Comparison of ENCODE assay signal across 1 cellular context in the genomic region with DNA sequence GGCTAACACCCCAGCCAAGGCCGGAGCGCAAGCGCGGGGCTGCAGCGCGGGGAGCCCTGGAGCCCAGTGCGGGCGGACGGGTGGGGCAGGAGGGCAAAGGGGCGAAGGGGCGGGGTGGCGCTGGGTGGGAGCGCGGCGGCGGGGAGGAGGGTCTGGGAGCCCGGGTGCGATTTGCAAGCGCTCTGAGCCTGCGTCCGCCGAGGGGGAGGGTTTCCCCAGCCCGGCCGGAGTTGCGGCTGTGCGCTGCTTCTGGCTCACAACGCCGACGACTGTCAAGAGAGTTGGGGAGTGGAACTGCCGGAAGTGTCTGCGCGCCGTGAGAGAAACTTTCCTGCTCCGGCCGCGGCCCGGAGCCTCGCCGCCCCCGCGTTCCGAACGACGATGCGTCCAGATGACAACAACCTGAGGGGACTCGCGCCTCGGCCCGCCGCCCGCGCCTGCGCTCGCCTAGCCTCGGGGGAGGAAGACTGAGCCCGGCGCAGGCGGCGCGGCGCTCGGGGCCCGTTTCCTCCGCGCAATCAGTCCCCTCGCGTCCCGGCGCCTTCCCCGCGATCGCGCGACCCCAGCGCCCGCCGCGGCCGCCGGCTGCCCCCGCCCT.
TF ChIP-seq lines count a peak whose summit lies in the region.

A gene with protein sequence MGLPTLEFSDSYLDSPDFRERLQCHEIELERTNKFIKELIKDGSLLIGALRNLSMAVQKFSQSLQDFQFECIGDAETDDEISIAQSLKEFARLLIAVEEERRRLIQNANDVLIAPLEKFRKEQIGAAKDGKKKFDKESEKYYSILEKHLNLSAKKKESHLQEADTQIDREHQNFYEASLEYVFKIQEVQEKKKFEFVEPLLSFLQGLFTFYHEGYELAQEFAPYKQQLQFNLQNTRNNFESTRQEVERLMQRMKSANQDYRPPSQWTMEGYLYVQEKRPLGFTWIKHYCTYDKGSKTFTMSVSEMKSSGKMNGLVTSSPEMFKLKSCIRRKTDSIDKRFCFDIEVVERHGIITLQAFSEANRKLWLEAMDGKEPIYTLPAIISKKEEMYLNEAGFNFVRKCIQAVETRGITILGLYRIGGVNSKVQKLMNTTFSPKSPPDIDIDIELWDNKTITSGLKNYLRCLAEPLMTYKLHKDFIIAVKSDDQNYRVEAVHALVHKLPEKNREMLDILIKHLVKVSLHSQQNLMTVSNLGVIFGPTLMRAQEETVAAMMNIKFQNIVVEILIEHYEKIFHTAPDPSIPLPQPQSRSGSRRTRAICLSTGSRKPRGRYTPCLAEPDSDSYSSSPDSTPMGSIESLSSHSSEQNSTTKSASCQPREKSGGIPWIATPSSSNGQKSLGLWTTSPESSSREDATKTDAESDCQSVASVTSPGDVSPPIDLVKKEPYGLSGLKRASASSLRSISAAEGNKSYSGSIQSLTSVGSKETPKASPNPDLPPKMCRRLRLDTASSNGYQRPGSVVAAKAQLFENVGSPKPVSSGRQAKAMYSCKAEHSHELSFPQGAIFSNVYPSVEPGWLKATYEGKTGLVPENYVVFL (plus strand): TSS at position 257 of the 598 bp plus-strand sequence. CDS start 391 bp downstream, outside the sequence.

TF ChIP-seq in HEK293, 187 proteins besides CTCF, POLR2A, EP300 and RAD21 (continued from another document):
- TF ChIP-seq, protein P1, sequence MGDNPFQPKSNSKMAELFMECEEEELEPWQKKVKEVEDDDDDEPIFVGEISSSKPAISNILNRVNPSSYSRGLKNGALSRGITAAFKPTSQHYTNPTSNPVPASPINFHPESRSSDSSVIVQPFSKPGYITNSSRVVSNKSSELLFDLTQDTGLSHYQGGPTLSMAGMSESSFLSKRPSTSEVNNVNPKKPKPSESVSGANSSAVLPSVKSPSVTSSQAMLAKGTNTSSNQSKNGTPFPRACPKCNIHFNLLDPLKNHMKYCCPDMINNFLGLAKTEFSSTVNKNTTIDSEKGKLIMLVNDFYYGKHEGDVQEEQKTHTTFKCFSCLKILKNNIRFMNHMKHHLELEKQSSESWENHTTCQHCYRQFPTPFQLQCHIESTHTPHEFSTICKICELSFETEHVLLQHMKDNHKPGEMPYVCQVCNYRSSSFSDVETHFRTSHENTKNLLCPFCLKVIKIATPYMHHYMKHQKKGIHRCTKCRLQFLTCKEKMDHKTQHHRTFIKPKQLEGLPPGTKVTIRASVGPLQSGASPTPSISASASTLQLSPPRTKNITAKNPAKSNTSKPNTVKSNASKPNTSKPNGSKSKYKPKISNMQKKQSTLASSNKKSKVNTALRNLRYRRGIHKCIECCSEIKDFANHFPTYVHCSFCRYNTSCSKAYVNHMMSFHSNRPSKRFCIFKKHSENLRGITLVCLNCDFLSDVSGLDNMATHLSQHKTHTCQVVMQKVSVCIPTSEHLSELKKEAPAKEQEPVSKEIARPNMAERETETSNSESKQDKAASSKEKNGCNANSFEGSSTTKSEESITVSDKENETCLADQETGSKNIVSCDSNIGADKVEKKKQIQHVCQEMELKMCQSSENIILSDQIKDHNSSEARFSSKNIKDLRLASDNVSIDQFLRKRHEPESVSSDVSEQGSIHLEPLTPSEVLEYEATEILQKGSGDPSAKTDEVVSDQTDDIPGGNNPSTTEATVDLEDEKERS (tag by site-specific recombination; IDR thresholded peaks at IDR 0.05), result no peak
- TF ChIP-seq ZEB2 (tag by site-specific recombination; IDR thresholded peaks at IDR 0.05) (no peak), ZBTB1 (tag by site-specific recombination; IDR thresholded peaks at IDR 0.05) (no peak), ZNF677 (tag by site-specific recombination; IDR thresholded peaks at IDR 0.05) (no peak; the same call in 1 of the 2 replicates), GLI4 (tag by site-specific recombination; IDR thresholded peaks at IDR 0.05) (no peak), WT1 (tag by site-specific recombination; IDR thresholded peaks at IDR 0.05) (no peak), ZNF311 (tag by site-specific recombination; IDR thresholded peaks at IDR 0.05; ENCODE audit: borderline replicate concordance) (no peak), ZNF76 (tag by site-specific recombination; IDR thresholded peaks at IDR 0.05; ENCODE audit: borderline replicate concordance, low read depth) (no peak), KLF9 (tag by site-specific recombination; IDR thresholded peaks at IDR 0.05; ENCODE audit: low read depth) (no peak), ZNF239 (tag by site-specific recombination; IDR thresholded peaks at IDR 0.05) (no peak), ZNF132 (tag by site-specific recombination; IDR thresholded peaks at IDR 0.05; ENCODE audit: borderline replicate concordance) (no peak), ZBTB21 (tag by site-specific recombination; IDR thresholded peaks at IDR 0.05) (no peak), SCRT1 (tag by site-specific recombination; IDR thresholded peaks at IDR 0.05; ENCODE audit: borderline replicate concordance) (no peak), ZFHX2 (tag by site-specific recombination; conservative IDR thresholded peaks at IDR 0.05) (peak; percentile 55), ZBTB20 (tag by site-specific recombination; IDR thresholded peaks at IDR 0.05) (peak; percentile 43), TCF7L2 (IDR thresholded peaks at IDR 0.05; ENCODE audit: borderline replicate concordance, low read depth, low read length) (no peak), SP2 (tag by site-specific recombination; IDR thresholded peaks at IDR 0.05) (0 out of 2 replicates have a peak, but pooled peaks have one; percentile 25), ZNF426 (tag by site-specific recombination; IDR thresholded peaks at IDR 0.05) (no peak), KLF1 (tag by site-specific recombination; IDR thresholded peaks at IDR 0.05) (peak; percentile 50), MEIS1 (CRISPR knock-in tag; IDR thresholded peaks at IDR 0.05; ENCODE audit: borderline replicate concordance) (no peak), EGR2 (tag by site-specific recombination; IDR thresholded peaks at IDR 0.05; ENCODE audit: low read depth) (0 out of 2 replicates have a peak, but pooled peaks have one; percentile 8), ZNF473 (tag by site-specific recombination; IDR thresholded peaks at IDR 0.05) (no peak), ZXDB (tag by site-specific recombination; IDR thresholded peaks at IDR 0.05) (0 out of 2 replicates have a peak, but pooled peaks have one; percentile 9), ZIC2 (tag by site-specific recombination; IDR thresholded peaks at IDR 0.05) (no peak), YY1 (tag by site-specific recombination; IDR thresholded peaks at IDR 0.05) (no peak), ZNF335 (tag by site-specific recombination; conservative IDR thresholded peaks at IDR 0.05) (no peak), ZNF416 (tag by site-specific recombination; IDR thresholded peaks at IDR 0.05) (no peak)
- TF ChIP-seq, protein P2, sequence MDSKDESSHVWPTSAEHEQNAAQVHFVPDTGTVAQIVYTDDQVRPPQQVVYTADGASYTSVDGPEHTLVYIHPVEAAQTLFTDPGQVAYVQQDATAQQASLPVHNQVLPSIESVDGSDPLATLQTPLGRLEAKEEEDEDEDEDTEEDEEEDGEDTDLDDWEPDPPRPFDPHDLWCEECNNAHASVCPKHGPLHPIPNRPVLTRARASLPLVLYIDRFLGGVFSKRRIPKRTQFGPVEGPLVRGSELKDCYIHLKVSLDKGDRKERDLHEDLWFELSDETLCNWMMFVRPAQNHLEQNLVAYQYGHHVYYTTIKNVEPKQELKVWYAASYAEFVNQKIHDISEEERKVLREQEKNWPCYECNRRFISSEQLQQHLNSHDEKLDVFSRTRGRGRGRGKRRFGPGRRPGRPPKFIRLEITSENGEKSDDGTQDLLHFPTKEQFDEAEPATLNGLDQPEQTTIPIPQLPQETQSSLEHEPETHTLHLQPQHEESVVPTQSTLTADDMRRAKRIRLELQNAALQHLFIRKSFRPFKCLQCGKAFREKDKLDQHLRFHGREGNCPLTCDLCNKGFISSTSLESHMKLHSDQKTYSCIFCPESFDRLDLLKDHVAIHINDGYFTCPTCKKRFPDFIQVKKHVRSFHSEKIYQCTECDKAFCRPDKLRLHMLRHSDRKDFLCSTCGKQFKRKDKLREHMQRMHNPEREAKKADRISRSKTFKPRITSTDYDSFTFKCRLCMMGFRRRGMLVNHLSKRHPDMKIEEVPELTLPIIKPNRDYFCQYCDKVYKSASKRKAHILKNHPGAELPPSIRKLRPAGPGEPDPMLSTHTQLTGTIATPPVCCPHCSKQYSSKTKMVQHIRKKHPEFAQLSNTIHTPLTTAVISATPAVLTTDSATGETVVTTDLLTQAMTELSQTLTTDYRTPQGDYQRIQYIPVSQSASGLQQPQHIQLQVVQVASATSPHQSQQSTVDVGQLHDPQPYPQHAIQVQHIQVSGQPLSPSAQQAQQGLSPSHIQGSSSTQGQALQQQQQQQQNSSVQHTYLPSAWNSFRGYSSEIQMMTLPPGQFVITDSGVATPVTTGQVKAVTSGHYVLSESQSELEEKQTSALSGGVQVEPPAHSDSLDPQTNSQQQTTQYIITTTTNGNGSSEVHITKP (tag by site-specific recombination; IDR thresholded peaks at IDR 0.05), result no peak
- TF ChIP-seq, protein P3, sequence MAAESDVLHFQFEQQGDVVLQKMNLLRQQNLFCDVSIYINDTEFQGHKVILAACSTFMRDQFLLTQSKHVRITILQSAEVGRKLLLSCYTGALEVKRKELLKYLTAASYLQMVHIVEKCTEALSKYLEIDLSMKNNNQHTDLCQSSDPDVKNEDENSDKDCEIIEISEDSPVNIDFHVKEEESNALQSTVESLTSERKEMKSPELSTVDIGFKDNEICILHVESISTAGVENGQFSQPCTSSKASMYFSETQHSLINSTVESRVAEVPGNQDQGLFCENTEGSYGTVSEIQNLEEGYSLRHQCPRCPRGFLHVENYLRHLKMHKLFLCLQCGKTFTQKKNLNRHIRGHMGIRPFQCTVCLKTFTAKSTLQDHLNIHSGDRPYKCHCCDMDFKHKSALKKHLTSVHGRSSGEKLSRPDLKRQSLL (tag by site-specific recombination; IDR thresholded peaks at IDR 0.05), result no peak
- TF ChIP-seq, protein P4, sequence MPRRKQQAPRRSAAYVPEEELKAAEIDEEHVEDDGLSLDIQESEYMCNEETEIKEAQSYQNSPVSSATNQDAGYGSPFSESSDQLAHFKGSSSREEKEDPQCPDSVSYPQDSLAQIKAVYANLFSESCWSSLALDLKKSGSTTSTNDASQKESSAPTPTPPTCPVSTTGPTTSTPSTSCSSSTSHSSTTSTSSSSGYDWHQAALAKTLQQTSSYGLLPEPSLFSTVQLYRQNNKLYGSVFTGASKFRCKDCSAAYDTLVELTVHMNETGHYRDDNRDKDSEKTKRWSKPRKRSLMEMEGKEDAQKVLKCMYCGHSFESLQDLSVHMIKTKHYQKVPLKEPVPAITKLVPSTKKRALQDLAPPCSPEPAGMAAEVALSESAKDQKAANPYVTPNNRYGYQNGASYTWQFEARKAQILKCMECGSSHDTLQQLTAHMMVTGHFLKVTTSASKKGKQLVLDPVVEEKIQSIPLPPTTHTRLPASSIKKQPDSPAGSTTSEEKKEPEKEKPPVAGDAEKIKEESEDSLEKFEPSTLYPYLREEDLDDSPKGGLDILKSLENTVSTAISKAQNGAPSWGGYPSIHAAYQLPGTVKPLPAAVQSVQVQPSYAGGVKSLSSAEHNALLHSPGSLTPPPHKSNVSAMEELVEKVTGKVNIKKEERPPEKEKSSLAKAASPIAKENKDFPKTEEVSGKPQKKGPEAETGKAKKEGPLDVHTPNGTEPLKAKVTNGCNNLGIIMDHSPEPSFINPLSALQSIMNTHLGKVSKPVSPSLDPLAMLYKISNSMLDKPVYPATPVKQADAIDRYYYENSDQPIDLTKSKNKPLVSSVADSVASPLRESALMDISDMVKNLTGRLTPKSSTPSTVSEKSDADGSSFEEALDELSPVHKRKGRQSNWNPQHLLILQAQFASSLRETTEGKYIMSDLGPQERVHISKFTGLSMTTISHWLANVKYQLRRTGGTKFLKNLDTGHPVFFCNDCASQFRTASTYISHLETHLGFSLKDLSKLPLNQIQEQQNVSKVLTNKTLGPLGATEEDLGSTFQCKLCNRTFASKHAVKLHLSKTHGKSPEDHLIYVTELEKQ (tag by site-specific recombination; IDR thresholded peaks at IDR 0.05; ENCODE audit: borderline replicate concordance), result no peak
- TF ChIP-seq, protein P5, sequence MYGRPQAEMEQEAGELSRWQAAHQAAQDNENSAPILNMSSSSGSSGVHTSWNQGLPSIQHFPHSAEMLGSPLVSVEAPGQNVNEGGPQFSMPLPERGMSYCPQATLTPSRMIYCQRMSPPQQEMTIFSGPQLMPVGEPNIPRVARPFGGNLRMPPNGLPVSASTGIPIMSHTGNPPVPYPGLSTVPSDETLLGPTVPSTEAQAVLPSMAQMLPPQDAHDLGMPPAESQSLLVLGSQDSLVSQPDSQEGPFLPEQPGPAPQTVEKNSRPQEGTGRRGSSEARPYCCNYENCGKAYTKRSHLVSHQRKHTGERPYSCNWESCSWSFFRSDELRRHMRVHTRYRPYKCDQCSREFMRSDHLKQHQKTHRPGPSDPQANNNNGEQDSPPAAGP (tag by site-specific recombination; IDR thresholded peaks at IDR 0.05), result 0 out of 2 replicates have a peak, but pooled peaks have one; percentile 31
- TF ChIP-seq, protein P6, sequence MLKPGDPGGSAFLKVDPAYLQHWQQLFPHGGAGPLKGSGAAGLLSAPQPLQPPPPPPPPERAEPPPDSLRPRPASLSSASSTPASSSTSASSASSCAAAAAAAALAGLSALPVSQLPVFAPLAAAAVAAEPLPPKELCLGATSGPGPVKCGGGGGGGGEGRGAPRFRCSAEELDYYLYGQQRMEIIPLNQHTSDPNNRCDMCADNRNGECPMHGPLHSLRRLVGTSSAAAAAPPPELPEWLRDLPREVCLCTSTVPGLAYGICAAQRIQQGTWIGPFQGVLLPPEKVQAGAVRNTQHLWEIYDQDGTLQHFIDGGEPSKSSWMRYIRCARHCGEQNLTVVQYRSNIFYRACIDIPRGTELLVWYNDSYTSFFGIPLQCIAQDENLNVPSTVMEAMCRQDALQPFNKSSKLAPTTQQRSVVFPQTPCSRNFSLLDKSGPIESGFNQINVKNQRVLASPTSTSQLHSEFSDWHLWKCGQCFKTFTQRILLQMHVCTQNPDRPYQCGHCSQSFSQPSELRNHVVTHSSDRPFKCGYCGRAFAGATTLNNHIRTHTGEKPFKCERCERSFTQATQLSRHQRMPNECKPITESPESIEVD (tag by site-specific recombination; IDR thresholded peaks at IDR 0.05), result no peak
- TF ChIP-seq, protein P7, sequence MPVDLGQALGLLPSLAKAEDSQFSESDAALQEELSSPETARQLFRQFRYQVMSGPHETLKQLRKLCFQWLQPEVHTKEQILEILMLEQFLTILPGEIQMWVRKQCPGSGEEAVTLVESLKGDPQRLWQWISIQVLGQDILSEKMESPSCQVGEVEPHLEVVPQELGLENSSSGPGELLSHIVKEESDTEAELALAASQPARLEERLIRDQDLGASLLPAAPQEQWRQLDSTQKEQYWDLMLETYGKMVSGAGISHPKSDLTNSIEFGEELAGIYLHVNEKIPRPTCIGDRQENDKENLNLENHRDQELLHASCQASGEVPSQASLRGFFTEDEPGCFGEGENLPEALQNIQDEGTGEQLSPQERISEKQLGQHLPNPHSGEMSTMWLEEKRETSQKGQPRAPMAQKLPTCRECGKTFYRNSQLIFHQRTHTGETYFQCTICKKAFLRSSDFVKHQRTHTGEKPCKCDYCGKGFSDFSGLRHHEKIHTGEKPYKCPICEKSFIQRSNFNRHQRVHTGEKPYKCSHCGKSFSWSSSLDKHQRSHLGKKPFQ (tag by site-specific recombination; IDR thresholded peaks at IDR 0.05), result no peak
